In genomic region chr12:2393016-2393415, GRCh38 we compare ENCODE assay signal across 20 cellular contexts.
DNase-seq lines count a peak whose midpoint lies in the region; ATAC-seq and TF ChIP-seq lines count a peak whose summit lies in the region.
"Had no signal": no experiment of that assay in that cellular context is flagged by ENCODE, and none has a peak within 500 bp of the region (broad histone marks: within the 10 kb centered on the region; RNA-seq: fewer than 3 reads in every experiment).

No MANE protein-coding gene starts in this region.

- no peaks in the 10 kb centered on the region for H3K79me1 ChIP-seq in neuronal stem cell (ENCODE audit: low read depth, low read length)

- intact Hi-C loops in thyroid gland (cut with DNase I) (no loop called here), MCF 10A (cut with micrococcal nuclease) (loop anchor here (10.0 kb wide), 1 partner anchor 192 kb away; no protein-coding TSS in a partner anchor)

- no peak for TF ChIP-seq CTCF in thyroid gland (IDR thresholded peaks at IDR 0.05)
- TF ChIP-seq CTCF in MCF 10A (IDR thresholded peaks at IDR 0.05; ENCODE audit: unreplicated experiment), result no peak

- no TSS peak for BruUV-seq in MCF 10A (replicated peaks; lab: Mats Ljungman, UMichigan)

- H3K4me3 ChIP-seq in neuronal stem cell (ENCODE audit: low read length in 2 of 2), result no peak overlapping the region
- no peak overlapping the region for H3K4me3 ChIP-seq in thyroid gland (replicated peaks in 1 of 3)

- H3K9me3 ChIP-seq in neuronal stem cell (replicated peaks in 1 of 2; ENCODE audit: control insufficient read depth in 2 of 2, insufficient read depth in 1 of 2, low read depth in 1 of 2, low read length in 2 of 2) (no peaks in the 10 kb centered on the region), thyroid gland (no peaks in the 10 kb centered on the region)

- H3K27me3 Mint-ChIP-seq in MCF 10A (ENCODE audit: insufficient read depth, unreplicated experiment), result peaks cover 17% of the 10 kb centered on the region

- no peak overlapping the region for H2BK120ac ChIP-seq in neuronal stem cell (ENCODE audit: low read depth, low read length)

- no CpG with 5 or more reads among the region's 4 CpGs for WGBS in neuronal stem cell (ENCODE audit: extremely low coverage in 2 of 2, insufficient read length in 2 of 2, insufficient replicate concordance in 1 of 2), 2 donors
- WGBS in thyroid gland, 2 donors, result 17 to 42% methylated on average over 4 of the region's 4 CpGs

- ATAC-seq in HG03432 (IDR thresholded peaks at IDR 0.05; ENCODE audit: unreplicated experiment), result no peak
- ATAC-seq: HCT116 had no signal

- POLR2A ChIA-PET in MCF 10A (lab: Yijun Ruan, JAX), result no interaction called here

- H3K4me1 ChIP-seq in neuronal stem cell (ENCODE audit: control insufficient read depth in 2 of 2, insufficient read depth in 1 of 2, low read depth in 1 of 2, low read length in 2 of 2) (no peaks in the 10 kb centered on the region), thyroid gland (peaks cover 20 to 31% of the 10 kb centered on the region in 2 donors)

- peak overlapping the region; percentile 42 for H3K18ac ChIP-seq in neuronal stem cell (ENCODE audit: low read length)

- H3K27ac ChIP-seq in neuronal stem cell (replicated peaks; ENCODE audit: low read length) (no peak overlapping the region), thyroid gland (no peak overlapping the region)
- H3K27ac ChIP-seq: 22Rv1 had no signal

- no peak overlapping the region for H2AFZ ChIP-seq in neuronal stem cell (ENCODE audit: low read length)

- no peak overlapping the region for H2AK5ac ChIP-seq in neuronal stem cell (ENCODE audit: low read depth, low read length)

- H3K4me3 Mint-ChIP-seq in MCF 10A (ENCODE audit: unreplicated experiment), result no peak overlapping the region

- peak overlapping the region; percentile 4 for H3K23ac ChIP-seq in neuronal stem cell (ENCODE audit: low read depth, low read length, poor library complexity)

- H3K9me3 Mint-ChIP-seq in MCF 10A (ENCODE audit: unreplicated experiment), result no peaks in the 10 kb centered on the region

- H3K14ac ChIP-seq in neuronal stem cell (ENCODE audit: low read length), result peak overlapping the region; percentile 91

- peak overlapping the region; percentile 1 for H3K9ac ChIP-seq in neuronal stem cell (ENCODE audit: low read depth, low read length, poor library complexity)

- H3K27me3 ChIP-seq in neuronal stem cell (ENCODE audit: control insufficient read depth in 3 of 3, insufficient read depth in 3 of 3, low read depth in 1 of 3, low read length in 3 of 3), result no peaks in the 10 kb centered on the region
- H3K27me3 ChIP-seq in thyroid gland, result no peaks in the 10 kb centered on the region

- DNase-seq in NCI-H510A treated with DMSO at 0.1 percent for 48 hours (lab: John Stamatoyannopoulos, UW) (peak; percentile 4), NCI-H510A (lab: John Stamatoyannopoulos, UW) (no peak), globus pallidus (ENCODE audit: low spot score) (peak; percentile 15), neuronal stem cell (ENCODE audit: low spot score) (no peak), thyroid gland (peak; percentile 26 to 48), MCF 10A (ENCODE audit: unreplicated experiment) (no peak)
- DNase-seq: Calu3, DND-41, Karpas-422, NCI-H1092 treated with DMSO at 0.1 percent for 48 hours, NCI-H1436, NCI-H187, NCI-H2171 treated with DMSO at 0.1 percent for 48 hours, NCI-H345, NCI-H524 treated with DMSO at 0.1 percent for 48 hours, NCI-H774, SIG-M5 had no signal

- no peak overlapping the region for H3K4ac ChIP-seq in neuronal stem cell (ENCODE audit: low read length)

- H3K4me2 ChIP-seq in neuronal stem cell (ENCODE audit: insufficient read depth, low read length, poor library complexity, severe bottlenecking), result no peak overlapping the region

- no peaks in the 10 kb centered on the region for H3K36me3 Mint-ChIP-seq in MCF 10A (ENCODE audit: insufficient read depth, unreplicated experiment)

- no peak overlapping the region for H2BK5ac ChIP-seq in neuronal stem cell (ENCODE audit: low read length)

- no peak overlapping the region for H4K91ac ChIP-seq in neuronal stem cell (ENCODE audit: low read depth, low read length, poor library complexity)

- no peak overlapping the region for H3K27ac Mint-ChIP-seq in MCF 10A (ENCODE audit: low read depth, unreplicated experiment)

- CTCF ChIA-PET in MCF 10A (lab: Yijun Ruan, JAX), result interaction anchor here (0.6 to 1.1 kb wide), 3 partner anchors 10 to 381 kb away, joined by 3 read pairs; no protein-coding TSS in a partner anchor

- H4K8ac ChIP-seq in neuronal stem cell (ENCODE audit: low read depth, low read length), result no peak overlapping the region

- H2BK15ac ChIP-seq in neuronal stem cell (ENCODE audit: low read length), result no peak overlapping the region

- H2BK12ac ChIP-seq in neuronal stem cell (ENCODE audit: low read length), result no peak overlapping the region

- TF ChIP-seq POLR2A in thyroid gland (IDR thresholded peaks at IDR 0.05), result no peak

- H3K36me3 ChIP-seq in neuronal stem cell (replicated peaks in 1 of 2; ENCODE audit: control insufficient read depth in 2 of 2, insufficient read depth in 2 of 2, low read length in 2 of 2) (no peaks in the 10 kb centered on the region), thyroid gland (no peaks in the 10 kb centered on the region)

- peaks cover 24% of the 10 kb centered on the region for H3K4me1 Mint-ChIP-seq in MCF 10A (ENCODE audit: insufficient read depth, unreplicated experiment)

Comparison
In these comparisons a context has a peak if more than half of its experiments do, and no peak if none do; other contexts are left out.
1. DNase-seq: peak in NCI-H510A treated with DMSO at 0.1 percent for 48 hours (single experiment), globus pallidus (single experiment) and thyroid gland (2 of 2); none in NCI-H510A (single experiment), neuronal stem cell (single experiment) and MCF 10A (single experiment).